Comparison of ENCODE assay signal across 22 cellular contexts in genomic region chr10:17710181-17710580, GRCh38. TPM values are rescaled to one million over a fixed set of nuclear protein-coding genes. Genes with fewer than 3 reads are reported as not detected.
DNase-seq lines count a peak whose midpoint lies in the region; ATAC-seq and TF ChIP-seq lines count a peak whose summit lies in the region.
"Had no signal": no experiment of that assay in that cellular context is flagged by ENCODE, and none has a peak within 500 bp of the region (broad histone marks: within the 10 kb centered on the region; RNA-seq: fewer than 3 reads in every experiment).

No MANE protein-coding gene starts in this region.

- H3K14ac ChIP-seq in H9 (ENCODE audit: insufficient read depth, low read length), result no peak overlapping the region

- H2AFZ ChIP-seq in H9 (ENCODE audit: low read length), result no peak overlapping the region

- no peak overlapping the region for H2BK5ac ChIP-seq in H9 (ENCODE audit: insufficient read length, low read length)

- peaks cover 14 to 91% of the 10 kb centered on the region in 2 donors for H3K36me3 ChIP-seq in psoas muscle (ENCODE audit: insufficient read depth in 1 of 2, low read depth in 1 of 2)

- H3K27ac ChIP-seq in psoas muscle (no peak overlapping the region), H9 (ENCODE audit: insufficient read length, low read depth, low read length) (no peak overlapping the region)
- H3K27ac ChIP-seq: BLaER1, SJCRH30 had no signal

- peaks cover 12% of the 10 kb centered on the region for H3K4me1 Mint-ChIP-seq in endothelial cell (ENCODE audit: unreplicated experiment)
- H3K4me1 Mint-ChIP-seq in H9, result peaks cover 6 to 7% of the 10 kb centered on the region in 2 experiments; a peak in 3 of 4 replicates
- H3K4me1 Mint-ChIP-seq: CD4-positive, alpha-beta memory T cell had no signal

- no peak overlapping the region for H2BK20ac ChIP-seq in H9 (ENCODE audit: low read depth, low read length, poor library complexity, severe bottlenecking)

- H3K79me1 ChIP-seq in H9 (ENCODE audit: insufficient read depth, low read depth, low read length, poor library complexity, severe bottlenecking), result no peaks in the 10 kb centered on the region

- H3T11ph ChIP-seq in H9 (ENCODE audit: low read length), result no peak overlapping the region

- H4K5ac ChIP-seq in H9 (ENCODE audit: insufficient read length, low read depth, low read length), result no peak overlapping the region

- H3K4me3 ChIP-seq in psoas muscle, result no peak overlapping the region
- H3K4me3 ChIP-seq: BLaER1, GM12878, SJCRH30 had no signal

- H2AK5ac ChIP-seq in H9 (ENCODE audit: insufficient read length, low read length), result no peak overlapping the region

- H3K23ac ChIP-seq in H9 (ENCODE audit: insufficient read length, low read depth, low read length), result no peak overlapping the region

- no peak overlapping the region for H3K18ac ChIP-seq in H9 (ENCODE audit: insufficient read length, low read depth, low read length)

- H3K36me3 Mint-ChIP-seq in endothelial cell (ENCODE audit: low read depth, unreplicated experiment) (peaks cover 20% of the 10 kb centered on the region), H9 (ENCODE audit: insufficient read depth in 1 of 3, low read depth in 3 of 3) (peaks cover 21 to 63% (median 52%) of the 10 kb centered on the region in 3 experiments; a peak in 6 of 7 replicates)

- intact Hi-C loops in left ventricle myocardium superior (cut with micrococcal nuclease) (no loop called here), cardiac septum (cut with DNase I) (no loop called here), psoas muscle (cut with DNase I) (no loop called here)

- no peak overlapping the region for H2BK120ac ChIP-seq in H9 (ENCODE audit: low read depth, low read length, poor library complexity, severe bottlenecking)

- WGBS in psoas muscle, 3 donors, result 61 to 74% (median 62%) methylated on average over 4 of the region's 4 CpGs
- WGBS in H9 (ENCODE audit: extremely low coverage, insufficient read length, low lambda C conversion rate), result no CpG with 5 or more reads among the region's 4 CpGs

- H3K27me3 ChIP-seq in psoas muscle (ENCODE audit: insufficient read depth in 3 of 3, low read length in 2 of 3) (no peaks in the 10 kb centered on the region), H9 (ENCODE audit: insufficient read depth, low read length) (no peaks in the 10 kb centered on the region)
- H3K27me3 ChIP-seq: BLaER1, SJCRH30 had no signal

- no peak overlapping the region for H3K56ac ChIP-seq in H9 (ENCODE audit: insufficient read length, low read depth, low read length)

- peak overlapping the region; percentile 24 for H3K4me3 Mint-ChIP-seq in endothelial cell (ENCODE audit: unreplicated experiment)
- H3K4me3 Mint-ChIP-seq in H9, result no peak overlapping the region
- H3K4me3 Mint-ChIP-seq: CD4-positive, alpha-beta memory T cell had no signal

- no peak overlapping the region for H3K4me2 ChIP-seq in H9 (ENCODE audit: insufficient read depth, insufficient read length, low read length)
- H3K4me2 ChIP-seq: BLaER1 had no signal

- ATAC-seq in left ventricle myocardium superior (peak; percentile 66), psoas muscle (peak in 3 of 4 donors; percentile 62 to 83 (median 80)), HG03432 (IDR thresholded peaks at IDR 0.05; ENCODE audit: unreplicated experiment) (no peak)
- ATAC-seq: GM12878 had no signal

- H3K9me3 ChIP-seq in psoas muscle (no peaks in the 10 kb centered on the region), H9 (ENCODE audit: control insufficient read depth, low read depth, low read length) (no peaks in the 10 kb centered on the region)
- H3K9me3 ChIP-seq: BLaER1, Caco-2, SJCRH30 had no signal

- no peak overlapping the region for H3K9ac ChIP-seq in H9 (ENCODE audit: extremely low read depth, insufficient read length, low read length)
- H3K9ac ChIP-seq: BLaER1 had no signal

- H3K4me1 ChIP-seq in psoas muscle (peaks cover 4% of the 10 kb centered on the region), H9 (ENCODE audit: insufficient read depth, low read length) (no peaks in the 10 kb centered on the region)
- H3K4me1 ChIP-seq: SJCRH30 had no signal

- no peaks in the 10 kb centered on the region for H3K79me2 ChIP-seq in H9 (ENCODE audit: insufficient read depth, low read length)

- H3K27me3 Mint-ChIP-seq in endothelial cell (ENCODE audit: unreplicated experiment) (no peaks in the 10 kb centered on the region), H9 (ENCODE audit: low read depth) (no peaks in the 10 kb centered on the region)
- H3K27me3 Mint-ChIP-seq: CD4-positive, alpha-beta memory T cell had no signal

- H4K20me1 ChIP-seq in H9 (ENCODE audit: control insufficient read depth, insufficient read depth, insufficient read length), result no peaks in the 10 kb centered on the region
- H4K20me1 ChIP-seq: BLaER1 had no signal

- H4K91ac ChIP-seq in H9 (ENCODE audit: insufficient read length, low read depth, low read length), result no peak overlapping the region

- DNase-seq in left ventricle myocardium superior (no peak), cardiac septum (ENCODE audit: low spot score) (no peak), endothelial cell (ENCODE audit: low spot score) (no peak), psoas muscle (no peak), NCI-H2227 treated with DMSO at 0.1 percent for 48 hours (lab: John Stamatoyannopoulos, UW) (no peak), H9 (no peak)
- DNase-seq: Caco-2; CD4-positive, alpha-beta memory T cell; DMS 273 treated with DMSO at 0.1 percent for 48 hours; DMS79 treated with DMSO at 0.1 percent for 48 hours; KG1; NCI-H1092 treated with DMSO at 0.1 percent for 48 hours; NCI-H1436 treated with DMSO at 0.1 percent for 48 hours; NCI-H1930; NCI-H226; NCI-H510A treated with DMSO at 0.1 percent for 48 hours; NCI-H748 treated with DMSO at 0.1 percent for 48 hours; NK-92 treated with Interleukin-12 subunit alpha and Interleukin-12 subunit beta, amount 100 ng/mL, for 24 hours; SJCRH30 had no signal

- no peak overlapping the region for H2BK15ac ChIP-seq in H9 (ENCODE audit: low read depth, low read length)

- H3K23me2 ChIP-seq in H9 (ENCODE audit: insufficient read length, low read depth, low read length, poor library complexity, severe bottlenecking), result no peaks in the 10 kb centered on the region

- no peak overlapping the region for H4K8ac ChIP-seq in H9 (replicated peaks; ENCODE audit: insufficient read length, low read depth, low read length)

- H2BK12ac ChIP-seq in H9 (ENCODE audit: insufficient read length, low read depth, low read length), result no peak overlapping the region

- TF ChIP-seq CTCF in endothelial cell (IDR thresholded peaks at IDR 0.05; ENCODE audit: unreplicated experiment), result no peak
- TF ChIP-seq CTCF in psoas muscle (IDR thresholded peaks at IDR 0.05), result no peak
- TF ChIP-seq CTCF in H9 (conservative IDR thresholded peaks at IDR 0.05), result no peak

- H3K4ac ChIP-seq in H9 (ENCODE audit: low read depth, low read length), result no peak overlapping the region

- H3K9me3 Mint-ChIP-seq in endothelial cell (ENCODE audit: unreplicated experiment) (no peaks in the 10 kb centered on the region), H9 (no peaks in the 10 kb centered on the region)
- H3K9me3 Mint-ChIP-seq: CD4-positive, alpha-beta memory T cell had no signal

- H3K27ac Mint-ChIP-seq in endothelial cell (ENCODE audit: unreplicated experiment) (peak overlapping the region; percentile 59), H9 (no peak overlapping the region; a peak in 1 of 7 replicates)
- H3K27ac Mint-ChIP-seq: CD4-positive, alpha-beta memory T cell had no signal

RNA-seq across cellular contexts. Expression of gene TMEM236, which starts 41.8 kb away (rescaled TPM):
- 0.30 TPM for total RNA-seq in left ventricle myocardium superior
- 0.54 TPM for total RNA-seq in cardiac septum
- 0.05 TPM for total RNA-seq in endothelial cell (ENCODE audit: unreplicated experiment)
- 1 to 10 TPM in 1 of 4 donors, under 1 TPM in 3; 0.20 to 1.0 (median 0.59) TPM for total RNA-seq in psoas muscle
- under 1 TPM; 0.15 to 0.93 (median 0.42) TPM for polyA plus RNA-seq in psoas muscle
- total RNA-seq in H9 (2021), result not detected in 2 replicates
- total RNA-seq: GM12878, SJCRH30 had no signal
